1 cellular context compared by ENCODE assay signal in the genomic region with DNA sequence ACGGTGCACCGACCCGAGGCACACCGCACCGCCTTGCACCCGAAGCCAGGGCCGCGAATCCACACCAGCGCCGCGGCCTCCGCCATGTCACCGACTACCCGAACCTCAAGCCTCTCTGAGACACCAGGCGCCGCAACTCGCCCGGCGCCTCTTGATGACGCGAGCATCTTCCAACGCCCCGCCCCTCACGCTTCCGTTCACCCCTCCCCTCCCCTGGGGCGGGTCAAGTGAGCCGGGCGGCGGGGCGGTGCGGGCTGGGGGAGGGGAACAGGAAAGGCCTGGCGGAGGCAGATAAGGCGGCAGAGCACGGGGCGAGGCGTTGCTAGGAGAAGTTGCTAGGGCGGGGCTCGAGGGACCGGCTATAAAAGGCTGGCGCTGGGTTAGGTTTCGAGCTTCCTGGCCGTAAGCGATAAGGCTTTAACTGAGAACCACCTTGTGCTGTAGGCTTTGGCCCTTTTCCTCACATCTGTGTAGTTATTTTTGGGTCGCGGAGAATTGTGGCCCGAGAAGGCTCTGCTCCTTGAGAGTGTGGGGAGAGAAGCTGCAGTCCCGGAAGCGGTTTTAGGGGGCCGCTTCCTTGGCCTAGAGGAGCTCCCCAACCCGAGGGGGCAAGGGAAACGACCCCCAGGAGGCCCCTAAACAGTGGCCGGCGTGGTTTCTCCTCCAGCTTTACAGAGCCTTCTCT.
TF ChIP-seq lines count a peak whose summit lies in the region.

A gene (minus strand): TSS at position 117 of the 685 bp plus-strand sequence. CDS start 31 bp downstream, at position 86.

TF ChIP-seq in K562, 482 proteins besides CTCF, POLR2A, EP300 and RAD21 (continued from another document and continues in another):
- TF ChIP-seq, protein P1, sequence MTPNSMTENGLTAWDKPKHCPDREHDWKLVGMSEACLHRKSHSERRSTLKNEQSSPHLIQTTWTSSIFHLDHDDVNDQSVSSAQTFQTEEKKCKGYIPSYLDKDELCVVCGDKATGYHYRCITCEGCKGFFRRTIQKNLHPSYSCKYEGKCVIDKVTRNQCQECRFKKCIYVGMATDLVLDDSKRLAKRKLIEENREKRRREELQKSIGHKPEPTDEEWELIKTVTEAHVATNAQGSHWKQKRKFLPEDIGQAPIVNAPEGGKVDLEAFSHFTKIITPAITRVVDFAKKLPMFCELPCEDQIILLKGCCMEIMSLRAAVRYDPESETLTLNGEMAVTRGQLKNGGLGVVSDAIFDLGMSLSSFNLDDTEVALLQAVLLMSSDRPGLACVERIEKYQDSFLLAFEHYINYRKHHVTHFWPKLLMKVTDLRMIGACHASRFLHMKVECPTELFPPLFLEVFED (CRISPR knock-in tag; conservative IDR thresholded peaks at IDR 0.05) = peak; percentile 63; the same call in 1 of the 2 replicates
- TF ChIP-seq LEF1 (IDR thresholded peaks at IDR 0.05) = peak; percentile 99
- TF ChIP-seq, protein P2, sequence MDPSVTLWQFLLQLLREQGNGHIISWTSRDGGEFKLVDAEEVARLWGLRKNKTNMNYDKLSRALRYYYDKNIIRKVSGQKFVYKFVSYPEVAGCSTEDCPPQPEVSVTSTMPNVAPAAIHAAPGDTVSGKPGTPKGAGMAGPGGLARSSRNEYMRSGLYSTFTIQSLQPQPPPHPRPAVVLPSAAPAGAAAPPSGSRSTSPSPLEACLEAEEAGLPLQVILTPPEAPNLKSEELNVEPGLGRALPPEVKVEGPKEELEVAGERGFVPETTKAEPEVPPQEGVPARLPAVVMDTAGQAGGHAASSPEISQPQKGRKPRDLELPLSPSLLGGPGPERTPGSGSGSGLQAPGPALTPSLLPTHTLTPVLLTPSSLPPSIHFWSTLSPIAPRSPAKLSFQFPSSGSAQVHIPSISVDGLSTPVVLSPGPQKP (CRISPR knock-in tag; IDR thresholded peaks at IDR 0.05) = no peak
- no peak for TF ChIP-seq KAT8 (IDR thresholded peaks at IDR 0.05; ENCODE audit: low read depth)
- no peak for TF ChIP-seq HNRNPL (IDR thresholded peaks at IDR 0.05; ENCODE audit: low read depth, low read length)
- TF ChIP-seq, protein P3, sequence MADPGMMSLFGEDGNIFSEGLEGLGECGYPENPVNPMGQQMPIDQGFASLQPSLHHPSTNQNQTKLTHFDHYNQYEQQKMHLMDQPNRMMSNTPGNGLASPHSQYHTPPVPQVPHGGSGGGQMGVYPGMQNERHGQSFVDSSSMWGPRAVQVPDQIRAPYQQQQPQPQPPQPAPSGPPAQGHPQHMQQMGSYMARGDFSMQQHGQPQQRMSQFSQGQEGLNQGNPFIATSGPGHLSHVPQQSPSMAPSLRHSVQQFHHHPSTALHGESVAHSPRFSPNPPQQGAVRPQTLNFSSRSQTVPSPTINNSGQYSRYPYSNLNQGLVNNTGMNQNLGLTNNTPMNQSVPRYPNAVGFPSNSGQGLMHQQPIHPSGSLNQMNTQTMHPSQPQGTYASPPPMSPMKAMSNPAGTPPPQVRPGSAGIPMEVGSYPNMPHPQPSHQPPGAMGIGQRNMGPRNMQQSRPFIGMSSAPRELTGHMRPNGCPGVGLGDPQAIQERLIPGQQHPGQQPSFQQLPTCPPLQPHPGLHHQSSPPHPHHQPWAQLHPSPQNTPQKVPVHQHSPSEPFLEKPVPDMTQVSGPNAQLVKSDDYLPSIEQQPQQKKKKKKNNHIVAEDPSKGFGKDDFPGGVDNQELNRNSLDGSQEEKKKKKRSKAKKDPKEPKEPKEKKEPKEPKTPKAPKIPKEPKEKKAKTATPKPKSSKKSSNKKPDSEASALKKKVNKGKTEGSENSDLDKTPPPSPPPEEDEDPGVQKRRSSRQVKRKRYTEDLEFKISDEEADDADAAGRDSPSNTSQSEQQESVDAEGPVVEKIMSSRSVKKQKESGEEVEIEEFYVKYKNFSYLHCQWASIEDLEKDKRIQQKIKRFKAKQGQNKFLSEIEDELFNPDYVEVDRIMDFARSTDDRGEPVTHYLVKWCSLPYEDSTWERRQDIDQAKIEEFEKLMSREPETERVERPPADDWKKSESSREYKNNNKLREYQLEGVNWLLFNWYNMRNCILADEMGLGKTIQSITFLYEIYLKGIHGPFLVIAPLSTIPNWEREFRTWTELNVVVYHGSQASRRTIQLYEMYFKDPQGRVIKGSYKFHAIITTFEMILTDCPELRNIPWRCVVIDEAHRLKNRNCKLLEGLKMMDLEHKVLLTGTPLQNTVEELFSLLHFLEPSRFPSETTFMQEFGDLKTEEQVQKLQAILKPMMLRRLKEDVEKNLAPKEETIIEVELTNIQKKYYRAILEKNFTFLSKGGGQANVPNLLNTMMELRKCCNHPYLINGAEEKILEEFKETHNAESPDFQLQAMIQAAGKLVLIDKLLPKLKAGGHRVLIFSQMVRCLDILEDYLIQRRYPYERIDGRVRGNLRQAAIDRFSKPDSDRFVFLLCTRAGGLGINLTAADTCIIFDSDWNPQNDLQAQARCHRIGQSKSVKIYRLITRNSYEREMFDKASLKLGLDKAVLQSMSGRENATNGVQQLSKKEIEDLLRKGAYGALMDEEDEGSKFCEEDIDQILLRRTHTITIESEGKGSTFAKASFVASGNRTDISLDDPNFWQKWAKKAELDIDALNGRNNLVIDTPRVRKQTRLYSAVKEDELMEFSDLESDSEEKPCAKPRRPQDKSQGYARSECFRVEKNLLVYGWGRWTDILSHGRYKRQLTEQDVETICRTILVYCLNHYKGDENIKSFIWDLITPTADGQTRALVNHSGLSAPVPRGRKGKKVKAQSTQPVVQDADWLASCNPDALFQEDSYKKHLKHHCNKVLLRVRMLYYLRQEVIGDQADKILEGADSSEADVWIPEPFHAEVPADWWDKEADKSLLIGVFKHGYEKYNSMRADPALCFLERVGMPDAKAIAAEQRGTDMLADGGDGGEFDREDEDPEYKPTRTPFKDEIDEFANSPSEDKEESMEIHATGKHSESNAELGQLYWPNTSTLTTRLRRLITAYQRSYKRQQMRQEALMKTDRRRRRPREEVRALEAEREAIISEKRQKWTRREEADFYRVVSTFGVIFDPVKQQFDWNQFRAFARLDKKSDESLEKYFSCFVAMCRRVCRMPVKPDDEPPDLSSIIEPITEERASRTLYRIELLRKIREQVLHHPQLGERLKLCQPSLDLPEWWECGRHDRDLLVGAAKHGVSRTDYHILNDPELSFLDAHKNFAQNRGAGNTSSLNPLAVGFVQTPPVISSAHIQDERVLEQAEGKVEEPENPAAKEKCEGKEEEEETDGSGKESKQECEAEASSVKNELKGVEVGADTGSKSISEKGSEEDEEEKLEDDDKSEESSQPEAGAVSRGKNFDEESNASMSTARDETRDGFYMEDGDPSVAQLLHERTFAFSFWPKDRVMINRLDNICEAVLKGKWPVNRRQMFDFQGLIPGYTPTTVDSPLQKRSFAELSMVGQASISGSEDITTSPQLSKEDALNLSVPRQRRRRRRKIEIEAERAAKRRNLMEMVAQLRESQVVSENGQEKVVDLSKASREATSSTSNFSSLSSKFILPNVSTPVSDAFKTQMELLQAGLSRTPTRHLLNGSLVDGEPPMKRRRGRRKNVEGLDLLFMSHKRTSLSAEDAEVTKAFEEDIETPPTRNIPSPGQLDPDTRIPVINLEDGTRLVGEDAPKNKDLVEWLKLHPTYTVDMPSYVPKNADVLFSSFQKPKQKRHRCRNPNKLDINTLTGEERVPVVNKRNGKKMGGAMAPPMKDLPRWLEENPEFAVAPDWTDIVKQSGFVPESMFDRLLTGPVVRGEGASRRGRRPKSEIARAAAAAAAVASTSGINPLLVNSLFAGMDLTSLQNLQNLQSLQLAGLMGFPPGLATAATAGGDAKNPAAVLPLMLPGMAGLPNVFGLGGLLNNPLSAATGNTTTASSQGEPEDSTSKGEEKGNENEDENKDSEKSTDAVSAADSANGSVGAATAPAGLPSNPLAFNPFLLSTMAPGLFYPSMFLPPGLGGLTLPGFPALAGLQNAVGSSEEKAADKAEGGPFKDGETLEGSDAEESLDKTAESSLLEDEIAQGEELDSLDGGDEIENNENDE (IDR thresholded peaks at IDR 0.05; ENCODE audit: low read depth, low read length) = no peak
- TF ChIP-seq SP2 (IDR thresholded peaks at IDR 0.05; ENCODE audit: extremely low read depth, low read depth, low read length, poor library complexity, severe bottlenecking) = no peak
- no peak for TF ChIP-seq ZKSCAN3 (CRISPR knock-in tag; IDR thresholded peaks at IDR 0.05)
- TF ChIP-seq ZFP1 (CRISPR knock-in tag; IDR thresholded peaks at IDR 0.05) = no peak
- TF ChIP-seq ZSCAN32 (CRISPR knock-in tag; IDR thresholded peaks at IDR 0.05) = peak; percentile 32; the same call in 1 of the 2 replicates
- TF ChIP-seq PRMT5 (CRISPR knock-in tag; IDR thresholded peaks at IDR 0.05) = no peak
- TF ChIP-seq TCF7 (IDR thresholded peaks at IDR 0.05; ENCODE audit: borderline replicate concordance) = peak; percentile 75
- TF ChIP-seq, protein P4, sequence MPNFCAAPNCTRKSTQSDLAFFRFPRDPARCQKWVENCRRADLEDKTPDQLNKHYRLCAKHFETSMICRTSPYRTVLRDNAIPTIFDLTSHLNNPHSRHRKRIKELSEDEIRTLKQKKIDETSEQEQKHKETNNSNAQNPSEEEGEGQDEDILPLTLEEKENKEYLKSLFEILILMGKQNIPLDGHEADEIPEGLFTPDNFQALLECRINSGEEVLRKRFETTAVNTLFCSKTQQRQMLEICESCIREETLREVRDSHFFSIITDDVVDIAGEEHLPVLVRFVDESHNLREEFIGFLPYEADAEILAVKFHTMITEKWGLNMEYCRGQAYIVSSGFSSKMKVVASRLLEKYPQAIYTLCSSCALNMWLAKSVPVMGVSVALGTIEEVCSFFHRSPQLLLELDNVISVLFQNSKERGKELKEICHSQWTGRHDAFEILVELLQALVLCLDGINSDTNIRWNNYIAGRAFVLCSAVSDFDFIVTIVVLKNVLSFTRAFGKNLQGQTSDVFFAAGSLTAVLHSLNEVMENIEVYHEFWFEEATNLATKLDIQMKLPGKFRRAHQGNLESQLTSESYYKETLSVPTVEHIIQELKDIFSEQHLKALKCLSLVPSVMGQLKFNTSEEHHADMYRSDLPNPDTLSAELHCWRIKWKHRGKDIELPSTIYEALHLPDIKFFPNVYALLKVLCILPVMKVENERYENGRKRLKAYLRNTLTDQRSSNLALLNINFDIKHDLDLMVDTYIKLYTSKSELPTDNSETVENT (CRISPR knock-in tag; IDR thresholded peaks at IDR 0.05) = peak; percentile 90
- no peak for TF ChIP-seq ZNF57 (CRISPR knock-in tag; IDR thresholded peaks at IDR 0.05)
- TF ChIP-seq, protein P5, sequence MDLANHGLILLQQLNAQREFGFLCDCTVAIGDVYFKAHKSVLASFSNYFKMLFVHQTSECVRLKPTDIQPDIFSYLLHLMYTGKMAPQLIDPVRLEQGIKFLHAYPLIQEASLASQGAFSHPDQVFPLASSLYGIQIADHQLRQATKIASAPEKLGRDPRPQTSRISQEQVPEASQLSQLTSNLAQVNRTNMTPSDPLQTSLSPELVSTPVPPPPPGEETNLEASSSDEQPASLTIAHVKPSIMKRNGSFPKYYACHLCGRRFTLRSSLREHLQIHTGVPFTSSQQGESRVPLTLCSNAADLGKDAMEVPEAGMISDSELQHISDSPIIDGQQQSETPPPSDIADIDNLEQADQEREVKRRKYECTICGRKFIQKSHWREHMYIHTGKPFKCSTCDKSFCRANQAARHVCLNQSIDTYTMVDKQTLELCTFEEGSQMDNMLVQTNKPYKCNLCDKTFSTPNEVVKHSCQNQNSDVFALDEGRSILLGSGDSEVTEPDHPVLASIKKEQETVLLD (IDR thresholded peaks at IDR 0.05) = 0 out of 2 replicates have a peak, but pooled peaks have one; percentile 78
- TF ChIP-seq, protein P6, sequence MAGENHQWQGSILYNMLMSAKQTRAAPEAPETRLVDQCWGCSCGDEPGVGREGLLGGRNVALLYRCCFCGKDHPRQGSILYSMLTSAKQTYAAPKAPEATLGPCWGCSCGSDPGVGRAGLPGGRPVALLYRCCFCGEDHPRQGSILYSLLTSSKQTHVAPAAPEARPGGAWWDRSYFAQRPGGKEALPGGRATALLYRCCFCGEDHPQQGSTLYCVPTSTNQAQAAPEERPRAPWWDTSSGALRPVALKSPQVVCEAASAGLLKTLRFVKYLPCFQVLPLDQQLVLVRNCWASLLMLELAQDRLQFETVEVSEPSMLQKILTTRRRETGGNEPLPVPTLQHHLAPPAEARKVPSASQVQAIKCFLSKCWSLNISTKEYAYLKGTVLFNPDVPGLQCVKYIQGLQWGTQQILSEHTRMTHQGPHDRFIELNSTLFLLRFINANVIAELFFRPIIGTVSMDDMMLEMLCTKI (IDR thresholded peaks at IDR 0.05; ENCODE audit: partially characterized antibody) = no peak
- no peak for TF ChIP-seq HDGF (IDR thresholded peaks at IDR 0.05)
- TF ChIP-seq, protein P7, sequence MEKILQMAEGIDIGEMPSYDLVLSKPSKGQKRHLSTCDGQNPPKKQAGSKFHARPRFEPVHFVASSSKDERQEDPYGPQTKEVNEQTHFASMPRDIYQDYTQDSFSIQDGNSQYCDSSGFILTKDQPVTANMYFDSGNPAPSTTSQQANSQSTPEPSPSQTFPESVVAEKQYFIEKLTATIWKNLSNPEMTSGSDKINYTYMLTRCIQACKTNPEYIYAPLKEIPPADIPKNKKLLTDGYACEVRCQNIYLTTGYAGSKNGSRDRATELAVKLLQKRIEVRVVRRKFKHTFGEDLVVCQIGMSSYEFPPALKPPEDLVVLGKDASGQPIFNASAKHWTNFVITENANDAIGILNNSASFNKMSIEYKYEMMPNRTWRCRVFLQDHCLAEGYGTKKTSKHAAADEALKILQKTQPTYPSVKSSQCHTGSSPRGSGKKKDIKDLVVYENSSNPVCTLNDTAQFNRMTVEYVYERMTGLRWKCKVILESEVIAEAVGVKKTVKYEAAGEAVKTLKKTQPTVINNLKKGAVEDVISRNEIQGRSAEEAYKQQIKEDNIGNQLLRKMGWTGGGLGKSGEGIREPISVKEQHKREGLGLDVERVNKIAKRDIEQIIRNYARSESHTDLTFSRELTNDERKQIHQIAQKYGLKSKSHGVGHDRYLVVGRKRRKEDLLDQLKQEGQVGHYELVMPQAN (IDR thresholded peaks at IDR 0.05; ENCODE audit: borderline replicate concordance) = peak; percentile 97
- TF ChIP-seq TAF15 (IDR thresholded peaks at IDR 0.05; ENCODE audit: low read depth, low read length) = no peak
- TF ChIP-seq ERF (CRISPR knock-in tag; IDR thresholded peaks at IDR 0.05) = peak; percentile 94; the same call in 1 of the 2 replicates
- TF ChIP-seq, protein P8, sequence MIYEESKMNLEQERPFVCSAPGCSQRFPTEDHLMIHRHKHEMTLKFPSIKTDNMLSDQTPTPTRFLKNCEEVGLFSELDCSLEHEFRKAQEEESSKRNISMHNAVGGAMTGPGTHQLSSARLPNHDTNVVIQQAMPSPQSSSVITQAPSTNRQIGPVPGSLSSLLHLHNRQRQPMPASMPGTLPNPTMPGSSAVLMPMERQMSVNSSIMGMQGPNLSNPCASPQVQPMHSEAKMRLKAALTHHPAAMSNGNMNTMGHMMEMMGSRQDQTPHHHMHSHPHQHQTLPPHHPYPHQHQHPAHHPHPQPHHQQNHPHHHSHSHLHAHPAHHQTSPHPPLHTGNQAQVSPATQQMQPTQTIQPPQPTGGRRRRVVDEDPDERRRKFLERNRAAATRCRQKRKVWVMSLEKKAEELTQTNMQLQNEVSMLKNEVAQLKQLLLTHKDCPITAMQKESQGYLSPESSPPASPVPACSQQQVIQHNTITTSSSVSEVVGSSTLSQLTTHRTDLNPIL (CRISPR knock-in tag; IDR thresholded peaks at IDR 0.05) = no peak
- peak; percentile 95 to 98 for TF ChIP-seq MAZ (CRISPR knock-in tag; conservative IDR thresholded peaks at IDR 0.05 in 1 of 2, IDR thresholded peaks at IDR 0.05 in 1 of 2)
- TF ChIP-seq NFYB (IDR thresholded peaks at IDR 0.05; ENCODE audit: extremely low read depth, insufficient read length) = no peak
- no peak for TF ChIP-seq GATAD2A (IDR thresholded peaks at IDR 0.05)
- TF ChIP-seq RBFOX2 (IDR thresholded peaks at IDR 0.05; ENCODE audit: low read depth, low read length) = peak; percentile 99
- no peak for TF ChIP-seq IFI16 (CRISPR knock-in tag; IDR thresholded peaks at IDR 0.05)
